8 cellular contexts compared by ENCODE assay signal in genomic region chr9:15416880-15417279, GRCh38. TPM values are rescaled to one million over a fixed set of nuclear protein-coding genes. Genes with fewer than 3 reads are reported as not detected.
DNase-seq lines count a peak whose midpoint lies in the region; ATAC-seq, FAIRE-seq and TF ChIP-seq lines count a peak whose summit lies in the region.

No MANE protein-coding gene starts in this region.

- POLR2A ChIA-PET in Panc1 (lab: Charles Lee), result no interaction called here

- no TSS peak for BruUV-seq in Panc1 (replicated peaks; lab: Mats Ljungman, UMichigan)

- H3K36me3 ChIP-seq in Panc1 (ENCODE audit: control insufficient read depth, insufficient read depth, low read length) (no peaks in the 10 kb centered on the region), body of pancreas (replicated peaks in 1 of 2; ENCODE audit: insufficient read depth in 1 of 2, low read depth in 2 of 2) (no peaks in the 10 kb centered on the region), upper lobe of right lung (no peaks in the 10 kb centered on the region)

- H3K4me3 ChIP-seq in Panc1 (ENCODE audit: low read depth in 2 of 2, low read length in 2 of 2) (no peak overlapping the region), body of pancreas (no peak overlapping the region), upper lobe of right lung (no peak overlapping the region)

- WGBS in body of pancreas, 2 donors, result 13 to 27% methylated on average over 2 of the region's 2 CpGs

- no peak overlapping the region for H3K27ac ChIP-seq in Panc1 (ENCODE audit: low read length)
- no peak overlapping the region for H3K27ac ChIP-seq in body of pancreas
- no peak overlapping the region for H3K27ac ChIP-seq in upper lobe of right lung

- TF ChIP-seq POLR2A in body of pancreas (IDR thresholded peaks at IDR 0.05) (no peak), GM12892 (IDR thresholded peaks at IDR 0.05; ENCODE audit: low read depth, low read length) (no peak)

- ATAC-seq in GM21381 (IDR thresholded peaks at IDR 0.05; ENCODE audit: unreplicated experiment) (peak; percentile 60), Panc1 (no peak), body of pancreas (peak; percentile 86), upper lobe of right lung (peak; percentile 86)

- H3K4me1 ChIP-seq in Panc1 (ENCODE audit: control insufficient read depth, insufficient read depth, low read length), result no peaks in the 10 kb centered on the region
- peaks cover 7% of the 10 kb centered on the region for H3K4me1 ChIP-seq in body of pancreas
- no peaks in the 10 kb centered on the region for H3K4me1 ChIP-seq in upper lobe of right lung

- peak; percentile 24; the same call in 1 of the 2 replicates for TF ChIP-seq CTCF in Panc1 (IDR thresholded peaks at IDR 0.05)
- TF ChIP-seq CTCF in body of pancreas (IDR thresholded peaks at IDR 0.05), result peak; percentile 31 to 77 (median 52)
- TF ChIP-seq CTCF in upper lobe of right lung (IDR thresholded peaks at IDR 0.05), result peak; percentile 50

- H3K9me3 ChIP-seq in Panc1 (ENCODE audit: control insufficient read depth, insufficient read depth, low read depth, low read length) (no peaks in the 10 kb centered on the region), body of pancreas (no peaks in the 10 kb centered on the region), upper lobe of right lung (no peaks in the 10 kb centered on the region)

- intact Hi-C loops in Panc1 (cut with micrococcal nuclease; ENCODE audit: unreplicated experiment), result loop anchor here (5.0 kb wide), 1 partner anchor 205 kb away; no protein-coding TSS in a partner anchor
- intact Hi-C loops in body of pancreas (cut with DNase I), result loop anchor here (10.0 kb wide), 2 partner anchors 142 to 202 kb away; no protein-coding TSS in a partner anchor
- intact Hi-C loops in upper lobe of right lung (cut with DNase I), result no loop called here

- CTCF ChIA-PET in Panc1 (lab: Charles Lee), result no interaction called here

- DNase-seq in DMS153 (lab: John Stamatoyannopoulos, UW), result peak; percentile 33
- DNase-seq in Panc1 (ENCODE audit: low read depth, low spot score), result no peak
- DNase-seq in body of pancreas, result peak; percentile 47 to 68 (median 66)
- DNase-seq in lung microvascular endothelial cell (ENCODE audit: low read depth in 2 of 2), result peak; percentile 45 to 52
- no peak for DNase-seq in upper lobe of right lung
- DNase-seq in inferior parietal cortex (ENCODE audit: extremely low spot score), result no peak
- no peak for DNase-seq in GM12892 (ENCODE audit: insufficient read length)

- FAIRE-seq in GM12892 (lab: Jason Lieb, UNC), result no peak

- no peaks in the 10 kb centered on the region for H3K27me3 ChIP-seq in Panc1 (ENCODE audit: control insufficient read depth, insufficient read depth, low read length)
- no peaks in the 10 kb centered on the region for H3K27me3 ChIP-seq in body of pancreas
- no peaks in the 10 kb centered on the region for H3K27me3 ChIP-seq in upper lobe of right lung

- in situ Hi-C loops in Panc1 (cut with HindIII; ENCODE audit: low pct_unique_long_range_greater_than_20kb, low sequenced_read_pairs), result no loop called here

RNA-seq across cellular contexts. Expression of gene SNAPC3, which starts 5.8 kb away (rescaled TPM):
- total RNA-seq in Panc1 (2021; ENCODE audit: unreplicated experiment), result 11.5 TPM
- 14.3 TPM for polyA plus RNA-seq in Panc1 (2012; ENCODE audit: insufficient read length)
- total RNA-seq in body of pancreas, result 10 to 100 TPM; 21.8 to 31.6 TPM
- 17.7 and 30.6 TPM in 2 replicates for total RNA-seq in lung microvascular endothelial cell
- 31.3 TPM for total RNA-seq in upper lobe of right lung
- polyA plus RNA-seq in GM12892 (2012; ENCODE audit: missing spikeins), result 27.3 TPM

Comparison
In these comparisons a context has a peak if more than half of its experiments do, and no peak if none do; other contexts are left out.
1. DNase-seq: peak in DMS153 (single experiment), body of pancreas (4 of 4) and lung microvascular endothelial cell (2 of 2); none in Panc1 (single experiment), upper lobe of right lung (single experiment), inferior parietal cortex (single experiment) and GM12892 (single experiment).
2. Peak in every context shown above with its lines, with median percentiles within 50 percentile points of each other: CTCF ChIP-seq.